ENCODE assay signal across 1 cellular context in genomic region chr21:33541756-33542639, GRCh38.
TF ChIP-seq lines count a peak whose summit lies in the region.

GART (minus strand) TSS chr21:33542117; CDS start chr21:33539315, 2,802 bp downstream.

TF ChIP-seq in GM12878, 131 proteins besides CTCF, POLR2A, EP300 and RAD21 (continued from another document and continues in another):
- TF ChIP-seq IRF5 (IDR thresholded peaks at IDR 0.05; ENCODE audit: borderline replicate concordance) (no peak), CBX5 (IDR thresholded peaks at IDR 0.05; ENCODE audit: low read depth) (peak; percentile 84; the same call in 1 of the 2 replicates), CEBPZ (IDR thresholded peaks at IDR 0.05; ENCODE audit: low read depth, low read length) (no peak), SPI1 (IDR thresholded peaks at IDR 0.05; ENCODE audit: borderline replicate concordance, insufficient read depth, low read depth, low read length) (no peak), GABPA (IDR thresholded peaks at IDR 0.05; ENCODE audit: low read depth) (peak; percentile 71; the same call in 1 of the 2 replicates), ZBTB33 (IDR thresholded peaks at IDR 0.05) (no peak), ESRRA (IDR thresholded peaks at IDR 0.05; ENCODE audit: low read length) (no peak), NR2C2 (IDR thresholded peaks at IDR 0.05; ENCODE audit: borderline replicate concordance, control insufficient read depth, insufficient read length, low read depth) (no peak), PAX5 (IDR thresholded peaks at IDR 0.05; ENCODE audit: borderline replicate concordance, low read depth, low read length) (no peak; the same call in 1 of the 2 replicates), CEBPB (IDR thresholded peaks at IDR 0.05; ENCODE audit: borderline replicate concordance in 1 of 2, low read depth in 2 of 2, low read length in 2 of 2) (no peak), LARP7 (IDR thresholded peaks at IDR 0.05) (peak; percentile 29; the same call in 1 of the 2 replicates), PKNOX1 (IDR thresholded peaks at IDR 0.05) (no peak), TCF3 (IDR thresholded peaks at IDR 0.05; ENCODE audit: borderline replicate concordance, insufficient read depth, low read depth, low read length) (peak; percentile 80; the same call in 1 of the 2 replicates), TCF12 (IDR thresholded peaks at IDR 0.05; ENCODE audit: low read depth, low read length) (peak; percentile 65), USF1 (IDR thresholded peaks at IDR 0.05; ENCODE audit: borderline replicate concordance, extremely low read length, insufficient read depth, low read depth, low read length) (no peak), SIX5 (IDR thresholded peaks at IDR 0.05; ENCODE audit: low read depth, low read length, severe bottlenecking) (no peak), PAX8 (IDR thresholded peaks at IDR 0.05) (no peak; the same call in 1 of the 2 replicates), RUNX3 (IDR thresholded peaks at IDR 0.05; ENCODE audit: low read length) (peak; percentile 34), HDAC2 (IDR thresholded peaks at IDR 0.05) (no peak), RELB (IDR thresholded peaks at IDR 0.05; ENCODE audit: low read depth) (no peak), SMAD1 (IDR thresholded peaks at IDR 0.05; ENCODE audit: low read depth, partially characterized antibody) (no peak), JUNB (IDR thresholded peaks at IDR 0.05) (no peak), PRDM15 (CRISPR knock-in tag; IDR thresholded peaks at IDR 0.05) (no peak), NKRF (conservative IDR thresholded peaks at IDR 0.05) (peak; percentile 66), ZBTB11 (CRISPR knock-in tag; IDR thresholded peaks at IDR 0.05) (no peak), MTA3 (IDR thresholded peaks at IDR 0.05; ENCODE audit: borderline replicate concordance, low read length) (no peak), ZNF24 (IDR thresholded peaks at IDR 0.05) (no peak), ASH2L (IDR thresholded peaks at IDR 0.05; ENCODE audit: borderline replicate concordance, low read depth) (0 out of 2 replicates have a peak, but pooled peaks have one; percentile 62), SP1 (IDR thresholded peaks at IDR 0.05; ENCODE audit: low read depth, low read length) (peak; percentile 46), DPF2 (IDR thresholded peaks at IDR 0.05) (peak; percentile 42), RBBP5 (conservative IDR thresholded peaks at IDR 0.05) (no peak), NBN (IDR thresholded peaks at IDR 0.05) (no peak), MYC (IDR thresholded peaks at IDR 0.05; ENCODE audit: insufficient read depth, insufficient read length, insufficient replicate concordance, low read length, severe bottlenecking) (peak; percentile 80), KAT2A (conservative IDR thresholded peaks at IDR 0.05; ENCODE audit: control insufficient read depth, low read depth, low read length) (no peak), EED (IDR thresholded peaks at IDR 0.05; ENCODE audit: low read depth) (no peak), BACH1 (IDR thresholded peaks at IDR 0.05; ENCODE audit: borderline replicate concordance) (no peak; the same call in 1 of the 2 replicates), SRF (IDR thresholded peaks at IDR 0.05; ENCODE audit: low read depth in 2 of 2, low read length in 2 of 2) (no peak), HSF1 (IDR thresholded peaks at IDR 0.05; ENCODE audit: low read depth, low read length) (no peak)
